Comparison of ENCODE assay signal across 1 cellular context in genomic region chr2:636649-637405, GRCh38.
A peak's percentile ranks its signal among the peaks of the same experiment; 100 is the strongest.
TF ChIP-seq lines count a peak whose summit lies in the region.

No MANE protein-coding gene starts in this region.

TF ChIP-seq in HepG2, 621 proteins besides CTCF, POLR2A, EP300 and RAD21 (continued from another document and continues in another):
- TF ChIP-seq ZNF687 (CRISPR knock-in tag; IDR thresholded peaks at IDR 0.05) (peak; percentile 77), AKNA (CRISPR knock-in tag; IDR thresholded peaks at IDR 0.05; ENCODE audit: borderline replicate concordance) (no peak), ZNF33B (CRISPR knock-in tag; IDR thresholded peaks at IDR 0.05) (peak; percentile 68; the same call in 1 of the 2 replicates), CC2D1A (CRISPR knock-in tag; IDR thresholded peaks at IDR 0.05) (no peak), ZKSCAN5 (CRISPR knock-in tag; IDR thresholded peaks at IDR 0.05) (no peak), KIAA2018 (CRISPR knock-in tag; IDR thresholded peaks at IDR 0.05; ENCODE audit: borderline replicate concordance) (no peak), FOXJ3 (CRISPR knock-in tag; IDR thresholded peaks at IDR 0.05; ENCODE audit: borderline replicate concordance) (0 out of 2 replicates have a peak, but pooled peaks have one; percentile 42), GABPB1 (CRISPR knock-in tag; IDR thresholded peaks at IDR 0.05) (peak; percentile 53), CBX2 (IDR thresholded peaks at IDR 0.05; ENCODE audit: low read depth, low read length) (no peak), CBX2 (CRISPR knock-in tag; IDR thresholded peaks at IDR 0.05; ENCODE audit: low read depth) (no peak), CENPX (CRISPR knock-in tag; IDR thresholded peaks at IDR 0.05) (no peak), MYPOP (CRISPR knock-in tag; IDR thresholded peaks at IDR 0.05) (no peak), ZNF20 (CRISPR knock-in tag; IDR thresholded peaks at IDR 0.05) (no peak), ZBTB33 (CRISPR knock-in tag; IDR thresholded peaks at IDR 0.05) (no peak), SATB2 (CRISPR knock-in tag; IDR thresholded peaks at IDR 0.05) (0 out of 2 replicates have a peak, but pooled peaks have one; percentile 51), THYN1 (CRISPR knock-in tag; IDR thresholded peaks at IDR 0.05; ENCODE audit: borderline replicate concordance, low read depth) (peak; percentile 30; the same call in 1 of the 2 replicates), ZNF773 (CRISPR knock-in tag; IDR thresholded peaks at IDR 0.05; ENCODE audit: borderline replicate concordance) (no peak), ZXDC (CRISPR knock-in tag; IDR thresholded peaks at IDR 0.05) (0 out of 2 replicates have a peak, but pooled peaks have one; percentile 18), TEAD3 (CRISPR knock-in tag; optimal IDR thresholded peaks at IDR 0.05; ENCODE audit: borderline replicate concordance) (peak; percentile 23), FOXO1 (CRISPR knock-in tag; IDR thresholded peaks at IDR 0.05) (no peak), ZNF317 (CRISPR knock-in tag; IDR thresholded peaks at IDR 0.05) (no peak), IRX3 (CRISPR knock-in tag; IDR thresholded peaks at IDR 0.05; ENCODE audit: borderline replicate concordance, low read depth) (peak; percentile 39; the same call in 1 of the 2 replicates), ZNF749 (CRISPR knock-in tag; IDR thresholded peaks at IDR 0.05; ENCODE audit: borderline replicate concordance) (no peak), ZNF670 (CRISPR knock-in tag; IDR thresholded peaks at IDR 0.05; ENCODE audit: borderline replicate concordance) (no peak), RXRA (CRISPR knock-in tag; IDR thresholded peaks at IDR 0.05) (0 out of 2 replicates have a peak, but pooled peaks have one; percentile 21), TEF (CRISPR knock-in tag; IDR thresholded peaks at IDR 0.05) (no peak), ZFP91 (CRISPR knock-in tag; IDR thresholded peaks at IDR 0.05; ENCODE audit: borderline replicate concordance) (peak; percentile 30; the same call in 1 of the 2 replicates)
